Comparison of ENCODE assay signal across 2 cellular contexts in the genomic region with DNA sequence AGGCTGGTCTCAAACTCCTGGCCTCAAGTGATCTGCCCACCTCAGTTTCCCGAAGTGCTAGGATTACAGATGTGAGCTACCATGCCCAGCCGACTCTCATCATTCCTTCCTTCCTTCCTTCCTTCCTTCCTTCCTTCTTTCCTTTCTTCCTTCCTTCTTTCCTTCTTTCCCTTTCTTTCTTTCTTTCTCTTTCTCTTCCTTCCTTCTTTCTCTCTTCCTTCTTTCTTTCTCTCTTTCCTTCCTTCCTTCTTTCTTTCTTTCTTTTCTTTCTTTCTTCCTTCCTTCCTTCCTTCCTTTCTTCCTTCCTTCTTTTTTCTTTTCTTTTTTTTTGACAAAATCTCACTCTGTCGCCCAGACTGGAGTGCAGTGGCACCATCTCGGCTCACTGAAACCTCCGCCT.
A peak's percentile ranks its signal among the peaks of the same experiment; 100 is the strongest.
TF ChIP-seq lines count a peak whose summit lies in the region.

No MANE protein-coding gene starts in this region.

TF ChIP-seq in HEK293, 187 proteins besides CTCF, POLR2A, EP300 and RAD21:
- TF ChIP-seq PRDM1 (tag by site-specific recombination; IDR thresholded peaks at IDR 0.05) (peak; percentile 27; the same call in 1 of the 2 replicates), ZNF366 (tag by site-specific recombination; conservative IDR thresholded peaks at IDR 0.05) (peak; percentile 97)

TF ChIP-seq in K562, 482 proteins besides CTCF, POLR2A, EP300 and RAD21:
- TF ChIP-seq, protein P1, sequence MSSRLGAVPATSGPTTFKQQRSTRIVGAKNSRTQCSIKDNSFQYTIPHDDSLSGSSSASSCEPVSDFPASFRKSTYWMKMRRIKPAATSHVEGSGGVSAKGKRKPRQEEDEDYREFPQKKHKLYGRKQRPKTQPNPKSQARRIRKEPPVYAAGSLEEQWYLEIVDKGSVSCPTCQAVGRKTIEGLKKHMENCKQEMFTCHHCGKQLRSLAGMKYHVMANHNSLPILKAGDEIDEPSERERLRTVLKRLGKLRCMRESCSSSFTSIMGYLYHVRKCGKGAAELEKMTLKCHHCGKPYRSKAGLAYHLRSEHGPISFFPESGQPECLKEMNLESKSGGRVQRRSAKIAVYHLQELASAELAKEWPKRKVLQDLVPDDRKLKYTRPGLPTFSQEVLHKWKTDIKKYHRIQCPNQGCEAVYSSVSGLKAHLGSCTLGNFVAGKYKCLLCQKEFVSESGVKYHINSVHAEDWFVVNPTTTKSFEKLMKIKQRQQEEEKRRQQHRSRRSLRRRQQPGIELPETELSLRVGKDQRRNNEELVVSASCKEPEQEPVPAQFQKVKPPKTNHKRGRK (tag; IDR thresholded peaks at IDR 0.05) = peak; percentile 53; the same call in 1 of the 2 replicates
